Comparison of ENCODE assay signal across 34 cellular contexts in genomic region chr6:1022719-1023118, GRCh38.
"Had no signal": no experiment of that assay in that cellular context is flagged by ENCODE, and none has a peak within 500 bp of the region (broad histone marks: within the 10 kb centered on the region; RNA-seq: fewer than 3 reads in every experiment).

No MANE protein-coding gene starts in this region.

- DNase-seq: Karpas-422, Kasumi-1, KG1, MG63, MM.1S, MV-4-11, NCI-H1048, NCI-H1092, NCI-H1092 treated with DMSO at 0.1 percent for 48 hours, NCI-H1105, NCI-H1105 treated with DMSO at 0.1 percent for 48 hours, NCI-H1417, NCI-H1417 treated with DMSO at 0.1 percent for 48 hours, NCI-H1436, NCI-H1436 treated with DMSO at 0.1 percent for 48 hours, NCI-H146, NCI-H1694, NCI-H1694 treated with DMSO at 0.1 percent for 48 hours, NCI-H187, NCI-H187 treated with DMSO at 0.1 percent for 48 hours, NCI-H1930, NCI-H2029, NCI-H2029 treated with DMSO at 0.1 percent for 48 hours, NCI-H2081, NCI-H2081 treated with DMSO at 0.1 percent for 48 hours, NCI-H2107, NCI-H2171, NCI-H2171 treated with DMSO at 0.1 percent for 48 hours, NCI-H2227 treated with DMSO at 0.1 percent for 48 hours, NCI-H226, NCI-H345, NCI-H446, NCI-H446 treated with DMSO at 0.1 percent for 48 hours had no signal

- H3K36me3 ChIP-seq: MG63 had no signal

- H3K9me3 ChIP-seq: MG63 had no signal

- H3K27ac ChIP-seq: KMS-11 had no signal

- H3K4me3 ChIP-seq: MG63 had no signal

- H3K9ac ChIP-seq: KMS-11 had no signal

- H3K27me3 ChIP-seq: MG63 had no signal
